In genomic region chrX:153681175-153681574, GRCh38 we compare ENCODE assay signal across 1 cellular context.
TF ChIP-seq lines count a peak whose summit lies in the region.

No MANE protein-coding gene starts in this region.

TF ChIP-seq in HepG2, 621 proteins besides CTCF, POLR2A, EP300 and RAD21:
- TF ChIP-seq ZNF687 (CRISPR knock-in tag; IDR thresholded peaks at IDR 0.05) (peak; percentile 39), SP5 (CRISPR knock-in tag; IDR thresholded peaks at IDR 0.05; ENCODE audit: borderline replicate concordance, low read depth) (no peak)
